Comparison of ENCODE assay signal across 23 cellular contexts in genomic region chrY:21240662-21241061, GRCh38.
A peak's percentile ranks its signal among the peaks of the same experiment; 100 is the strongest.
DNase-seq lines count a peak whose midpoint lies in the region; ATAC-seq, FAIRE-seq and TF ChIP-seq lines count a peak whose summit lies in the region.
"Had no signal": no experiment of that assay in that cellular context is flagged by ENCODE, and none has a peak within 500 bp of the region (broad histone marks: within the 10 kb centered on the region; RNA-seq: fewer than 3 reads in every experiment).

No MANE protein-coding gene starts in this region.

- peaks cover 0 to 9% of the 10 kb centered on the region in 2 donors for H3K36me3 Mint-ChIP-seq in activated T-cell treated with anti-CD3 and anti-CD28 coated beads, Interleukin-2, amount 50 U/mL, for 72 hours (ENCODE audit: insufficient read depth in 2 of 2)
- H3K36me3 Mint-ChIP-seq in activated T-cell treated with anti-CD3 and anti-CD28 coated beads, Interleukin-2, amount 50 U/mL, for 24 hours (ENCODE audit: low read depth), result no peaks in the 10 kb centered on the region
- H3K36me3 Mint-ChIP-seq in activated T-helper 2 cell treated with anti-CD3 and anti-CD28 coated beads, Interferon-gamma antibody, Interleukin-2, Interleukin-4, amounts not matched to agents 10 μg/mL and 5 μg/mL and 100 μg/mL, durations not matched to agents 14 hours and 24 hours and 36 hours (ENCODE audit: low read depth), result peaks cover 61% of the 10 kb centered on the region

- H3K27me3 Mint-ChIP-seq in activated T-cell treated with anti-CD3 and anti-CD28 coated beads, Interleukin-2, amount 50 U/mL, for 72 hours (ENCODE audit: low read depth), result no peaks in the 10 kb centered on the region
- no peaks in the 10 kb centered on the region for H3K27me3 Mint-ChIP-seq in activated T-cell treated with anti-CD3 and anti-CD28 coated beads, Interleukin-2, amount 50 U/mL, for 24 hours
- no peaks in the 10 kb centered on the region for H3K27me3 Mint-ChIP-seq in activated T-helper 2 cell treated with anti-CD3 and anti-CD28 coated beads, Interferon-gamma antibody, Interleukin-2, Interleukin-4, amounts not matched to agents 10 μg/mL and 5 μg/mL and 100 μg/mL, durations not matched to agents 14 hours and 24 hours and 36 hours (ENCODE audit: low read depth)

- no peaks in the 10 kb centered on the region for H3K9me3 ChIP-seq in neutrophil
- H3K9me3 ChIP-seq: esophagus muscularis mucosa, gastrocnemius medialis, HAP-1, left ventricle myocardium inferior, SJSA1, uterus had no signal

- H3K4me1 Mint-ChIP-seq in activated T-cell treated with anti-CD3 and anti-CD28 coated beads, Interleukin-2, amount 50 U/mL, for 72 hours (ENCODE audit: low read depth), result no peaks in the 10 kb centered on the region
- H3K4me1 Mint-ChIP-seq in activated T-cell treated with anti-CD3 and anti-CD28 coated beads, Interleukin-2, amount 50 U/mL, for 24 hours (ENCODE audit: low read depth), result no peaks in the 10 kb centered on the region
- H3K4me1 Mint-ChIP-seq in activated T-helper 2 cell treated with anti-CD3 and anti-CD28 coated beads, Interferon-gamma antibody, Interleukin-2, Interleukin-4, amounts not matched to agents 10 μg/mL and 5 μg/mL and 100 μg/mL, durations not matched to agents 14 hours and 24 hours and 36 hours (ENCODE audit: low read depth), result peaks cover 57% of the 10 kb centered on the region
- H3K4me1 Mint-ChIP-seq: nephron progenitor cell, WTC11 had no signal

- H3K27me3 ChIP-seq in neutrophil, result no peaks in the 10 kb centered on the region
- H3K27me3 ChIP-seq: esophagus muscularis mucosa, gastrocnemius medialis, SJSA1, uterus had no signal

- H3K4me3 ChIP-seq in neutrophil (ENCODE audit: low read depth in 1 of 2, low read length in 1 of 2), result no peak overlapping the region
- H3K4me3 ChIP-seq: esophagus muscularis mucosa, gastrocnemius medialis, HAP-1, left ventricle myocardium inferior, SJSA1, uterus had no signal

- DNase-seq in activated T-cell treated with anti-CD3 and anti-CD28 coated beads, Interleukin-2, amount 50 U/mL, for 72 hours, result no peak
- DNase-seq in activated T-cell treated with anti-CD3 and anti-CD28 coated beads, Interleukin-2, amount 50 U/mL, for 24 hours, result no peak
- no peak for DNase-seq in activated T-helper 2 cell treated with anti-CD3 and anti-CD28 coated beads, Interferon-gamma antibody, Interleukin-2, Interleukin-4, amounts not matched to agents 10 μg/mL and 5 μg/mL and 100 μg/mL, durations not matched to agents 14 hours and 24 hours and 36 hours (ENCODE audit: low spot score)
- DNase-seq in frontal cortex (ENCODE audit: low spot score in 2 of 2), result no peak
- no peak for DNase-seq in stimulated activated CD4-positive, alpha-beta T cell treated with anti-CD3 and anti-CD28 coated beads, Interleukin-4, amount 100 ng/mL, for 24 hours
- DNase-seq: activated gamma-delta T cell, gastrocnemius medialis, hippocampal formation, left ventricle myocardium inferior, midbrain, nephron progenitor cell, uterus had no signal

- no peak for TF ChIP-seq CTCF in neutrophil (IDR thresholded peaks at IDR 0.05)

- no peaks in the 10 kb centered on the region for H3K36me3 ChIP-seq in neutrophil
- H3K36me3 ChIP-seq: esophagus muscularis mucosa, gastrocnemius medialis, HAP-1, left ventricle myocardium inferior, SJSA1, uterus had no signal

- peaks cover 0 to 23% of the 10 kb centered on the region in 2 experiments for H3K4me1 ChIP-seq in neutrophil (ENCODE audit: control insufficient read depth in 1 of 2, insufficient read depth in 1 of 2, low read depth in 1 of 2, low read length in 1 of 2)
- H3K4me1 ChIP-seq: esophagus muscularis mucosa, gastrocnemius medialis, HAP-1, left ventricle myocardium inferior, SJSA1, uterus had no signal

- intact Hi-C loops in activated T-helper 2 cell treated with anti-CD3 and anti-CD28 coated beads, Interferon-gamma antibody, Interleukin-2, Interleukin-4, amounts not matched to agents 10 μg/mL and 5 μg/mL and 100 μg/mL, durations not matched to agents 14 hours and 24 hours and 36 hours (cut with micrococcal nuclease), result loop anchor here (1.0 to 5.0 kb wide), 7 partner anchors 8 to 663 kb away; partner anchors contain the start of gene EIF1AY

- peak overlapping the region; percentile 94 for H3K27ac ChIP-seq in neutrophil
- H3K27ac ChIP-seq: esophagus muscularis mucosa, gastrocnemius medialis, left ventricle myocardium inferior, SJSA1, uterus had no signal

- peak overlapping the region in 1 of 2 donors; percentile 81 for H3K4me3 Mint-ChIP-seq in activated T-cell treated with anti-CD3 and anti-CD28 coated beads, Interleukin-2, amount 50 U/mL, for 72 hours
- H3K4me3 Mint-ChIP-seq in activated T-cell treated with anti-CD3 and anti-CD28 coated beads, Interleukin-2, amount 50 U/mL, for 24 hours, result no peak overlapping the region
- H3K4me3 Mint-ChIP-seq in activated T-helper 2 cell treated with anti-CD3 and anti-CD28 coated beads, Interferon-gamma antibody, Interleukin-2, Interleukin-4, amounts not matched to agents 10 μg/mL and 5 μg/mL and 100 μg/mL, durations not matched to agents 14 hours and 24 hours and 36 hours (ENCODE audit: low read depth), result peak overlapping the region; percentile 26
- H3K4me3 Mint-ChIP-seq: CD14-positive monocyte, nephron progenitor cell, WTC11 had no signal

- no peak for FAIRE-seq in frontal cortex (lab: Jason Lieb, UNC)
- FAIRE-seq: G401.6, RCC 7860 had no signal

- H3K27ac Mint-ChIP-seq in activated T-cell treated with anti-CD3 and anti-CD28 coated beads, Interleukin-2, amount 50 U/mL, for 72 hours, result peak overlapping the region; percentile 94
- no peak overlapping the region for H3K27ac Mint-ChIP-seq in activated T-cell treated with anti-CD3 and anti-CD28 coated beads, Interleukin-2, amount 50 U/mL, for 24 hours
- H3K27ac Mint-ChIP-seq in activated T-helper 2 cell treated with anti-CD3 and anti-CD28 coated beads, Interferon-gamma antibody, Interleukin-2, Interleukin-4, amounts not matched to agents 10 μg/mL and 5 μg/mL and 100 μg/mL, durations not matched to agents 14 hours and 24 hours and 36 hours, result peak overlapping the region; percentile 98
- H3K27ac Mint-ChIP-seq: nephron progenitor cell, WTC11 had no signal

- no peak for ATAC-seq in activated T-cell treated with anti-CD3 and anti-CD28 coated beads, Interleukin-2, amount 50 U/mL, for 72 hours (replicated peaks in 1 of 2)
- ATAC-seq in HG03103 (IDR thresholded peaks at IDR 0.05; ENCODE audit: low read depth, unreplicated experiment) (peak; percentile 5), HG03280 (IDR thresholded peaks at IDR 0.05; ENCODE audit: unreplicated experiment) (no peak)
- ATAC-seq: gastrocnemius medialis, sciatic nerve, WTC11 had no signal

- H3K9me3 Mint-ChIP-seq in activated T-cell treated with anti-CD3 and anti-CD28 coated beads, Interleukin-2, amount 50 U/mL, for 72 hours, result peaks cover 0 to 3% of the 10 kb centered on the region in 2 donors
- H3K9me3 Mint-ChIP-seq in activated T-cell treated with anti-CD3 and anti-CD28 coated beads, Interleukin-2, amount 50 U/mL, for 24 hours, result no peaks in the 10 kb centered on the region
- H3K9me3 Mint-ChIP-seq in activated T-helper 2 cell treated with anti-CD3 and anti-CD28 coated beads, Interferon-gamma antibody, Interleukin-2, Interleukin-4, amounts not matched to agents 10 μg/mL and 5 μg/mL and 100 μg/mL, durations not matched to agents 14 hours and 24 hours and 36 hours, result peaks cover 23% of the 10 kb centered on the region
- H3K9me3 Mint-ChIP-seq: nephron progenitor cell had no signal
